In the genomic region with DNA sequence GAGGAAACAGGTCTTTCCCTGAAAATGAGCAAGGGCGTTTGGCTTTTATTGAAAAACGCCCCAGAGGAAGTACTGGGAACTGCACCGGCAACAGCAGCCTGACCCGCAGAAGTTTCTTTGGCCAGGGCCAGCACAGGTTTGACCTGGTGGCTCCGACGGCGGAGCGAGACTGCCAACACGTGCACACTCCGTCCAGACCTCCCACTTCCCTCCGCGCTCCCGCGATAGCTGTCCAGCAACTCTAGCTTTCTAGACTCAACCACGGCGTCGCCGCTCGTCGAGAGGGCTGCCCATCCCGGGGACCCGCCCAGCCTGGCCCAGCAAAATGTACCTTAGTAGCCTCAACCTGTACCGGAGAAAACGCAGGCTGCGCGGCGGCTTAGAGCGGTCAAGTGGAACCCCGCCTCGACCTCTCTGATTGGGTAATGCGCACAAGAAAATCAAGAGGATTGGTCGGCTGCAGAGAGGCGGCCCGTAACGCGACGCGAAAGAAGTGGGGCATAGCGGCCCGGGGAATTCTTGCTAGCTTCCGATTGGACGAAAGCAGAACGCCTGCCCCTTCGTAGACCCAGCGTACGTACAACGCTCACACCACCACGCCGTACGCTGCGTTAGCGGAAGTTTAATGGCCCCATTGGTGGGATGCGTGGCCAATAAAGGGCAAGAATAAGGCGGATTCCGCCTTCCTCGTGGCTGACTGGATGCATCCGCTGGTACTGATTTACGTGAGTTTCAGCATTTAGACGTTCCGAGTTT, we compare ENCODE assay signal across 1 cellular context.
TF ChIP-seq lines count a peak whose summit lies in the region.

A gene with protein sequence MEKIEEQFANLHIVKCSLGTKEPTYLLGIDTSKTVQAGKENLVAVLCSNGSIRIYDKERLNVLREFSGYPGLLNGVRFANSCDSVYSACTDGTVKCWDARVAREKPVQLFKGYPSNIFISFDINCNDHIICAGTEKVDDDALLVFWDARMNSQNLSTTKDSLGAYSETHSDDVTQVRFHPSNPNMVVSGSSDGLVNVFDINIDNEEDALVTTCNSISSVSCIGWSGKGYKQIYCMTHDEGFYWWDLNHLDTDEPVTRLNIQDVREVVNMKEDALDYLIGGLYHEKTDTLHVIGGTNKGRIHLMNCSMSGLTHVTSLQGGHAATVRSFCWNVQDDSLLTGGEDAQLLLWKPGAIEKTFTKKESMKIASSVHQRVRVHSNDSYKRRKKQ (minus strand): TSS at position 399 of the 756 bp plus-strand sequence. CDS start 41,929 bp downstream, outside the sequence.

TF ChIP-seq in K562, 482 proteins besides CTCF, POLR2A, EP300 and RAD21 (continued from another document and continues in another):
- TF ChIP-seq, protein P1, sequence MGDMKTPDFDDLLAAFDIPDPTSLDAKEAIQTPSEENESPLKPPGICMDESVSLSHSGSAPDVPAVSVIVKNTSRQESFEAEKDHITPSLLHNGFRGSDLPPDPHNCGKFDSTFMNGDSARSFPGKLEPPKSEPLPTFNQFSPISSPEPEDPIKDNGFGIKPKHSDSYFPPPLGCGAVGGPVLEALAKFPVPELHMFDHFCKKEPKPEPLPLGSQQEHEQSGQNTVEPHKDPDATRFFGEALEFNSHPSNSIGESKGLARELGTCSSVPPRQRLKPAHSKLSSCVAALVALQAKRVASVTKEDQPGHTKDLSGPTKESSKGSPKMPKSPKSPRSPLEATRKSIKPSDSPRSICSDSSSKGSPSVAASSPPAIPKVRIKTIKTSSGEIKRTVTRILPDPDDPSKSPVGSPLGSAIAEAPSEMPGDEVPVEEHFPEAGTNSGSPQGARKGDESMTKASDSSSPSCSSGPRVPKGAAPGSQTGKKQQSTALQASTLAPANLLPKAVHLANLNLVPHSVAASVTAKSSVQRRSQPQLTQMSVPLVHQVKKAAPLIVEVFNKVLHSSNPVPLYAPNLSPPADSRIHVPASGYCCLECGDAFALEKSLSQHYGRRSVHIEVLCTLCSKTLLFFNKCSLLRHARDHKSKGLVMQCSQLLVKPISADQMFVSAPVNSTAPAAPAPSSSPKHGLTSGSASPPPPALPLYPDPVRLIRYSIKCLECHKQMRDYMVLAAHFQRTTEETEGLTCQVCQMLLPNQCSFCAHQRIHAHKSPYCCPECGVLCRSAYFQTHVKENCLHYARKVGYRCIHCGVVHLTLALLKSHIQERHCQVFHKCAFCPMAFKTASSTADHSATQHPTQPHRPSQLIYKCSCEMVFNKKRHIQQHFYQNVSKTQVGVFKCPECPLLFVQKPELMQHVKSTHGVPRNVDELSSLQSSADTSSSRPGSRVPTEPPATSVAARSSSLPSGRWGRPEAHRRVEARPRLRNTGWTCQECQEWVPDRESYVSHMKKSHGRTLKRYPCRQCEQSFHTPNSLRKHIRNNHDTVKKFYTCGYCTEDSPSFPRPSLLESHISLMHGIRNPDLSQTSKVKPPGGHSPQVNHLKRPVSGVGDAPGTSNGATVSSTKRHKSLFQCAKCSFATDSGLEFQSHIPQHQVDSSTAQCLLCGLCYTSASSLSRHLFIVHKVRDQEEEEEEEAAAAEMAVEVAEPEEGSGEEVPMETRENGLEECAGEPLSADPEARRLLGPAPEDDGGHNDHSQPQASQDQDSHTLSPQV (IDR thresholded peaks at IDR 0.05), result peak; percentile 47; the same call in 1 of the 2 replicates
- TF ChIP-seq, protein P2, sequence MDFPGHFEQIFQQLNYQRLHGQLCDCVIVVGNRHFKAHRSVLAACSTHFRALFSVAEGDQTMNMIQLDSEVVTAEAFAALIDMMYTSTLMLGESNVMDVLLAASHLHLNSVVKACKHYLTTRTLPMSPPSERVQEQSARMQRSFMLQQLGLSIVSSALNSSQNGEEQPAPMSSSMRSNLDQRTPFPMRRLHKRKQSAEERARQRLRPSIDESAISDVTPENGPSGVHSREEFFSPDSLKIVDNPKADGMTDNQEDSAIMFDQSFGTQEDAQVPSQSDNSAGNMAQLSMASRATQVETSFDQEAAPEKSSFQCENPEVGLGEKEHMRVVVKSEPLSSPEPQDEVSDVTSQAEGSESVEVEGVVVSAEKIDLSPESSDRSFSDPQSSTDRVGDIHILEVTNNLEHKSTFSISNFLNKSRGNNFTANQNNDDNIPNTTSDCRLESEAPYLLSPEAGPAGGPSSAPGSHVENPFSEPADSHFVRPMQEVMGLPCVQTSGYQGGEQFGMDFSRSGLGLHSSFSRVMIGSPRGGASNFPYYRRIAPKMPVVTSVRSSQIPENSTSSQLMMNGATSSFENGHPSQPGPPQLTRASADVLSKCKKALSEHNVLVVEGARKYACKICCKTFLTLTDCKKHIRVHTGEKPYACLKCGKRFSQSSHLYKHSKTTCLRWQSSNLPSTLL (IDR thresholded peaks at IDR 0.05), result peak; percentile 79
- TF ChIP-seq MCM5 (IDR thresholded peaks at IDR 0.05; ENCODE audit: low read depth), result no peak
- peak; percentile 14 to 46; a peak in 2 of 4 replicates for TF ChIP-seq MAZ (CRISPR knock-in tag; conservative IDR thresholded peaks at IDR 0.05 in 1 of 2, IDR thresholded peaks at IDR 0.05 in 1 of 2)
- peak; percentile 41; the same call in 1 of the 2 replicates for TF ChIP-seq ATF7 (IDR thresholded peaks at IDR 0.05)
- 0 out of 2 replicates have a peak, but pooled peaks have one; percentile 39 for TF ChIP-seq ZNF431 (CRISPR knock-in tag; IDR thresholded peaks at IDR 0.05)
- TF ChIP-seq CEBPG (CRISPR knock-in tag; IDR thresholded peaks at IDR 0.05), result 0 out of 2 replicates have a peak, but pooled peaks have one; percentile 8
- TF ChIP-seq CEBPG (tag; conservative IDR thresholded peaks at IDR 0.05 in 1 of 2, IDR thresholded peaks at IDR 0.05 in 1 of 2), result peak in 1 of 2 experiments; percentile 50; a peak in 1 of 4 replicates
- TF ChIP-seq POLR2B (IDR thresholded peaks at IDR 0.05; ENCODE audit: low read depth, partially characterized antibody), result peak; percentile 78
- no peak for TF ChIP-seq KDM2B (CRISPR knock-in tag; IDR thresholded peaks at IDR 0.05)
- TF ChIP-seq RBM25 (IDR thresholded peaks at IDR 0.05; ENCODE audit: low read depth, low read length, severe bottlenecking), result peak; percentile 55
- no peak for TF ChIP-seq ZNF239 (CRISPR knock-in tag; IDR thresholded peaks at IDR 0.05)
- peak; percentile 61 for TF ChIP-seq CREB1 (IDR thresholded peaks at IDR 0.05)
- peak; percentile 45; the same call in 1 of the 2 replicates for TF ChIP-seq CREB1 (CRISPR knock-in tag; IDR thresholded peaks at IDR 0.05)
- peak; percentile 93 for TF ChIP-seq ZNF24 (IDR thresholded peaks at IDR 0.05)
- no peak for TF ChIP-seq ZNF699 (CRISPR knock-in tag; IDR thresholded peaks at IDR 0.05; ENCODE audit: insufficient replicate concordance)
- TF ChIP-seq RBM15 (IDR thresholded peaks at IDR 0.05; ENCODE audit: insufficient read depth, low read length), result no peak
- TF ChIP-seq TRIM28 (IDR thresholded peaks at IDR 0.05), result no peak
- TF ChIP-seq XRCC5 (IDR thresholded peaks at IDR 0.05; ENCODE audit: low read depth, low read length), result 0 out of 2 replicates have a peak, but pooled peaks have one; percentile 44
- peak; percentile 89 for TF ChIP-seq CHD2 (IDR thresholded peaks at IDR 0.05; ENCODE audit: low read depth, low read length)
- peak; percentile 46 for TF ChIP-seq HMGN3 (IDR thresholded peaks at IDR 0.05; ENCODE audit: borderline replicate concordance, extremely low read depth, insufficient read length, low read depth, low read length)
- TF ChIP-seq POLR2H (tag; IDR thresholded peaks at IDR 0.05; ENCODE audit: low read depth), result peak; percentile 50; the same call in 1 of the 2 replicates
- no peak for TF ChIP-seq NCOA4 (IDR thresholded peaks at IDR 0.05; ENCODE audit: partially characterized antibody)
- peak; percentile 38 for TF ChIP-seq C11orf30 (IDR thresholded peaks at IDR 0.05; ENCODE audit: low read depth)
- no peak for TF ChIP-seq FOXJ3 (CRISPR knock-in tag; IDR thresholded peaks at IDR 0.05)
- no peak for TF ChIP-seq SNRNP70 (optimal IDR thresholded peaks at IDR 0.05; ENCODE audit: low read depth, low read length)
- TF ChIP-seq, protein P3, sequence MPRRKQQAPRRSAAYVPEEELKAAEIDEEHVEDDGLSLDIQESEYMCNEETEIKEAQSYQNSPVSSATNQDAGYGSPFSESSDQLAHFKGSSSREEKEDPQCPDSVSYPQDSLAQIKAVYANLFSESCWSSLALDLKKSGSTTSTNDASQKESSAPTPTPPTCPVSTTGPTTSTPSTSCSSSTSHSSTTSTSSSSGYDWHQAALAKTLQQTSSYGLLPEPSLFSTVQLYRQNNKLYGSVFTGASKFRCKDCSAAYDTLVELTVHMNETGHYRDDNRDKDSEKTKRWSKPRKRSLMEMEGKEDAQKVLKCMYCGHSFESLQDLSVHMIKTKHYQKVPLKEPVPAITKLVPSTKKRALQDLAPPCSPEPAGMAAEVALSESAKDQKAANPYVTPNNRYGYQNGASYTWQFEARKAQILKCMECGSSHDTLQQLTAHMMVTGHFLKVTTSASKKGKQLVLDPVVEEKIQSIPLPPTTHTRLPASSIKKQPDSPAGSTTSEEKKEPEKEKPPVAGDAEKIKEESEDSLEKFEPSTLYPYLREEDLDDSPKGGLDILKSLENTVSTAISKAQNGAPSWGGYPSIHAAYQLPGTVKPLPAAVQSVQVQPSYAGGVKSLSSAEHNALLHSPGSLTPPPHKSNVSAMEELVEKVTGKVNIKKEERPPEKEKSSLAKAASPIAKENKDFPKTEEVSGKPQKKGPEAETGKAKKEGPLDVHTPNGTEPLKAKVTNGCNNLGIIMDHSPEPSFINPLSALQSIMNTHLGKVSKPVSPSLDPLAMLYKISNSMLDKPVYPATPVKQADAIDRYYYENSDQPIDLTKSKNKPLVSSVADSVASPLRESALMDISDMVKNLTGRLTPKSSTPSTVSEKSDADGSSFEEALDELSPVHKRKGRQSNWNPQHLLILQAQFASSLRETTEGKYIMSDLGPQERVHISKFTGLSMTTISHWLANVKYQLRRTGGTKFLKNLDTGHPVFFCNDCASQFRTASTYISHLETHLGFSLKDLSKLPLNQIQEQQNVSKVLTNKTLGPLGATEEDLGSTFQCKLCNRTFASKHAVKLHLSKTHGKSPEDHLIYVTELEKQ (CRISPR knock-in tag; IDR thresholded peaks at IDR 0.05), result no peak
- no peak for TF ChIP-seq TRIM24 (IDR thresholded peaks at IDR 0.05)
- peak; percentile 73 for TF ChIP-seq EGR1 (conservative IDR thresholded peaks at IDR 0.05)
- TF ChIP-seq BRD9 (IDR thresholded peaks at IDR 0.05; ENCODE audit: low read depth, partially characterized antibody), result no peak
- no peak for TF ChIP-seq ILK (tag; IDR thresholded peaks at IDR 0.05; ENCODE audit: borderline replicate concordance, low read depth)
- TF ChIP-seq, protein P4, sequence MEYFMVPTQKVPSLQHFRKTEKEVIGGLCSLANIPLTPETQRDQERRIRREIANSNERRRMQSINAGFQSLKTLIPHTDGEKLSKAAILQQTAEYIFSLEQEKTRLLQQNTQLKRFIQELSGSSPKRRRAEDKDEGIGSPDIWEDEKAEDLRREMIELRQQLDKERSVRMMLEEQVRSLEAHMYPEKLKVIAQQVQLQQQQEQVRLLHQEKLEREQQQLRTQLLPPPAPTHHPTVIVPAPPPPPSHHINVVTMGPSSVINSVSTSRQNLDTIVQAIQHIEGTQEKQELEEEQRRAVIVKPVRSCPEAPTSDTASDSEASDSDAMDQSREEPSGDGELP (CRISPR knock-in tag; IDR thresholded peaks at IDR 0.05; ENCODE audit: borderline replicate concordance), result peak; percentile 75; the same call in 1 of the 2 replicates
- TF ChIP-seq CEBPB (tag; IDR thresholded peaks at IDR 0.05), result 0 out of 2 replicates have a peak, but pooled peaks have one; percentile 11
- no peak for TF ChIP-seq PHTF2 (CRISPR knock-in tag; IDR thresholded peaks at IDR 0.05)
- no peak for TF ChIP-seq ATF1 (CRISPR knock-in tag; IDR thresholded peaks at IDR 0.05)
- peak; percentile 90 for TF ChIP-seq ATF1 (tag; IDR thresholded peaks at IDR 0.05)
- no peak for TF ChIP-seq SMARCB1 (IDR thresholded peaks at IDR 0.05; ENCODE audit: insufficient read length, low read depth)
- no peak for TF ChIP-seq KLF10 (CRISPR knock-in tag; IDR thresholded peaks at IDR 0.05)
- peak; percentile 90 for TF ChIP-seq MBD2 (IDR thresholded peaks at IDR 0.05; ENCODE audit: borderline replicate concordance, low read depth)
- TF ChIP-seq GABPA (tag; conservative IDR thresholded peaks at IDR 0.05; ENCODE audit: low read depth), result peak; percentile 83
- TF ChIP-seq, protein P5, sequence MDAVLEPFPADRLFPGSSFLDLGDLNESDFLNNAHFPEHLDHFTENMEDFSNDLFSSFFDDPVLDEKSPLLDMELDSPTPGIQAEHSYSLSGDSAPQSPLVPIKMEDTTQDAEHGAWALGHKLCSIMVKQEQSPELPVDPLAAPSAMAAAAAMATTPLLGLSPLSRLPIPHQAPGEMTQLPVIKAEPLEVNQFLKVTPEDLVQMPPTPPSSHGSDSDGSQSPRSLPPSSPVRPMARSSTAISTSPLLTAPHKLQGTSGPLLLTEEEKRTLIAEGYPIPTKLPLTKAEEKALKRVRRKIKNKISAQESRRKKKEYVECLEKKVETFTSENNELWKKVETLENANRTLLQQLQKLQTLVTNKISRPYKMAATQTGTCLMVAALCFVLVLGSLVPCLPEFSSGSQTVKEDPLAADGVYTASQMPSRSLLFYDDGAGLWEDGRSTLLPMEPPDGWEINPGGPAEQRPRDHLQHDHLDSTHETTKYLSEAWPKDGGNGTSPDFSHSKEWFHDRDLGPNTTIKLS (IDR thresholded peaks at IDR 0.05; ENCODE audit: borderline replicate concordance, low read depth), result peak; percentile 71; the same call in 1 of the 2 replicates
- no peak for TF ChIP-seq ARID1B (IDR thresholded peaks at IDR 0.05)
- peak; percentile 82 for TF ChIP-seq SUPT5H (IDR thresholded peaks at IDR 0.05)
- peak; percentile 33 for TF ChIP-seq PHF20 (IDR thresholded peaks at IDR 0.05; ENCODE audit: partially characterized antibody)
- no peak for TF ChIP-seq DPF2 (IDR thresholded peaks at IDR 0.05)
- peak; percentile 63; the same call in 1 of the 2 replicates for TF ChIP-seq HDAC2 (IDR thresholded peaks at IDR 0.05)
- no peak for TF ChIP-seq ZNF79 (CRISPR knock-in tag; IDR thresholded peaks at IDR 0.05; ENCODE audit: low read depth)
- no peak for TF ChIP-seq HDAC6 (IDR thresholded peaks at IDR 0.05; ENCODE audit: low read depth, low read length)
- TF ChIP-seq TEAD1 (CRISPR knock-in tag; IDR thresholded peaks at IDR 0.05), result peak in 1 of 2 experiments; percentile 30; a peak in 1 of 4 replicates
- TF ChIP-seq, protein P6, sequence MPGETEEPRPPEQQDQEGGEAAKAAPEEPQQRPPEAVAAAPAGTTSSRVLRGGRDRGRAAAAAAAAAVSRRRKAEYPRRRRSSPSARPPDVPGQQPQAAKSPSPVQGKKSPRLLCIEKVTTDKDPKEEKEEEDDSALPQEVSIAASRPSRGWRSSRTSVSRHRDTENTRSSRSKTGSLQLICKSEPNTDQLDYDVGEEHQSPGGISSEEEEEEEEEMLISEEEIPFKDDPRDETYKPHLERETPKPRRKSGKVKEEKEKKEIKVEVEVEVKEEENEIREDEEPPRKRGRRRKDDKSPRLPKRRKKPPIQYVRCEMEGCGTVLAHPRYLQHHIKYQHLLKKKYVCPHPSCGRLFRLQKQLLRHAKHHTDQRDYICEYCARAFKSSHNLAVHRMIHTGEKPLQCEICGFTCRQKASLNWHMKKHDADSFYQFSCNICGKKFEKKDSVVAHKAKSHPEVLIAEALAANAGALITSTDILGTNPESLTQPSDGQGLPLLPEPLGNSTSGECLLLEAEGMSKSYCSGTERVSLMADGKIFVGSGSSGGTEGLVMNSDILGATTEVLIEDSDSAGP (CRISPR knock-in tag; IDR thresholded peaks at IDR 0.05), result no peak
- TF ChIP-seq XRCC3 (IDR thresholded peaks at IDR 0.05), result no peak
- 0 out of 2 replicates have a peak, but pooled peaks have one; percentile 4 for TF ChIP-seq GTF2A2 (tag; IDR thresholded peaks at IDR 0.05)
- 0 out of 2 replicates have a peak, but pooled peaks have one; percentile 7 for TF ChIP-seq HCFC1 (IDR thresholded peaks at IDR 0.05; ENCODE audit: low read depth, low read length)
- no peak for TF ChIP-seq BACH1 (tag; IDR thresholded peaks at IDR 0.05)
